In the genomic region with DNA sequence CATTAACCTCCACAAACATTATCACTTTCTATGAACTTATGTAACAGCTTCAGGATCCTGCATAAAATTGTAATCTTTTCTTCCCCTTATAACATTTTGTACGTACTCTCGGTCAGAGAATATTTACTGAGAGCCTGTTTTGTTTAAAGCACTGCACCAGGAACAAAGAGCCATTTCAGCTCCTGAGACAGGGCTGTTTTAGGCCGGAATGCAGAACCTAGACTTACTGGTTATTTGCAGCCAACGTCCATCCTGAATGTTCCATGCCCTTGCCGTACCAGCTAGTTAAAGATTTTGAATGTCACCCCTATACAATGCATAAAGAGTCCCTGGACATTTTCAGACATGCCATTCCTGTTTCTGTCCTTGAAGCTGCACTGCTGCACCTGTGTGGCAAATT, we compare ENCODE assay signal across 18 cellular contexts.
"Had no signal": no experiment of that assay in that cellular context is flagged by ENCODE, and none has a peak within 500 bp of the region (broad histone marks: within the 10 kb centered on the region; RNA-seq: fewer than 3 reads in every experiment).

No MANE protein-coding gene starts in this region.

- DNase-seq: activated CD4-positive, alpha-beta T cell treated with anti-CD3 and anti-CD28 coated beads for 4 hours; activated CD8-positive, alpha-beta memory T cell treated with anti-CD3 and anti-CD28 coated beads, Interleukin-2, amount 50 U/mL, for 4 hours; activated CD8-positive, alpha-beta T cell treated with anti-CD3 and anti-CD28 coated beads, Interleukin-2, amount 10 ng/mL, durations not matched to agents 7 days and 5 days; activated gamma-delta T cell treated with Interleukin-2 at 50 U/mL for 16 hours; activated T-cell treated with anti-CD3 and anti-CD28 coated beads, Interleukin-2, amount 50 U/mL, for 48 hours; amniotic stem cell; central memory CD4-positive, alpha-beta T cell; effector memory CD4-positive, alpha-beta T cell; heart left ventricle; left colon; natural killer cell; psoas muscle; spleen; T-helper 17 cell; testis; upper lobe of right lung had no signal

- H3K9me3 ChIP-seq: heart left ventricle, psoas muscle, spleen, testis, upper lobe of right lung had no signal

- ATAC-seq: activated CD8-positive, alpha-beta T cell treated with anti-CD3 and anti-CD28 coated beads, Interleukin-2, amount 10 ng/mL, durations not matched to agents 7 days and 5 days; heart left ventricle; left colon; natural killer cell; psoas muscle; sciatic nerve; T-helper 17 cell; upper lobe of right lung had no signal

- H3K36me3 ChIP-seq: heart left ventricle, spleen, upper lobe of right lung had no signal

- H3K4me1 ChIP-seq: psoas muscle, spleen, testis, upper lobe of right lung had no signal

- H3K4me3 ChIP-seq: heart left ventricle, lung, psoas muscle, spleen, testis, upper lobe of right lung had no signal

- H3K27me3 ChIP-seq: heart left ventricle, spleen, testis, upper lobe of right lung had no signal

- H3K27ac ChIP-seq: heart left ventricle, psoas muscle, spleen, testis, upper lobe of right lung had no signal
